In the genomic region with DNA sequence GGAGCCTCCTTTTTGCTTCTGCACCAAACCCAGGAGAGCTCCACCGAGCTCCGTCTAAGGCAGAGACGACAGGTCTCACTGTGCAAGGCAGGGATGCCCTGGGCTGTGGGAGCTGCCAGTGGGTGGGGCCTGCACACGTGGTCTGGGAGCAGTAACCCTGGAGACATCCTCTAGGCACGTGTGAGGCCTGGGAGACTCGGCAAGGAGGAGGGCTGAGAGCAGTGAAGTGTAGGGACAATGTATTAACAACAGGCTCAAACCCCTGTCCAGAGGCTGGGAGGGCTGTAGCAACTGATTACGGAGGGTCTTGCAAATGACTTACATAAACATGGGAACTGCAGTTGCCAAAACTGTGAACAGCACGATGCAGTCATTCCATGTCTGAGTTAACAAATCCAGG, we compare ENCODE assay signal across 12 cellular contexts. TPM values are rescaled to one million over a fixed set of nuclear protein-coding genes. Genes with fewer than 3 reads are reported as not detected.
DNase-seq lines count a peak whose midpoint lies in the region; ATAC-seq and TF ChIP-seq lines count a peak whose summit lies in the region.
"Had no signal": no experiment of that assay in that cellular context is flagged by ENCODE, and none has a peak within 500 bp of the region (broad histone marks: within the 10 kb centered on the region; RNA-seq: fewer than 3 reads in every experiment).

No MANE protein-coding gene starts in this region.

- 20 to 24% methylated on average over 8 of the region's 8 CpGs for WGBS in thyroid gland, 2 donors

- no peaks in the 10 kb centered on the region for H3K9me3 ChIP-seq in thyroid gland
- no peaks in the 10 kb centered on the region for H3K9me3 ChIP-seq in effector memory CD4-positive, alpha-beta T cell (ENCODE audit: control insufficient read depth, low read length)

- H3K4me1 ChIP-seq in thyroid gland = peaks cover 0 to 17% of the 10 kb centered on the region in 2 donors
- H3K4me1 ChIP-seq in effector memory CD4-positive, alpha-beta T cell (ENCODE audit: control insufficient read depth, insufficient read depth, low read length, poor library complexity, severe bottlenecking) = no peaks in the 10 kb centered on the region

- TF ChIP-seq CTCF in cardiac fibroblast (IDR thresholded peaks at IDR 0.05; ENCODE audit: low read depth, low read length) (no peak), thyroid gland (IDR thresholded peaks at IDR 0.05) (no peak)

- H3K4me3 ChIP-seq in cardiac fibroblast (replicated peaks in 1 of 2; ENCODE audit: low read depth in 2 of 2, low read length in 2 of 2) = no peak overlapping the region
- H3K4me3 ChIP-seq in thyroid gland (replicated peaks in 1 of 3) = no peak overlapping the region
- no peak overlapping the region for H3K4me3 ChIP-seq in effector memory CD4-positive, alpha-beta T cell (ENCODE audit: insufficient read depth, low read depth, low read length, poor library complexity, severe bottlenecking)

- ATAC-seq in left lobe of liver = peak; percentile 36
- no peak for ATAC-seq in HG02759 (IDR thresholded peaks at IDR 0.05; ENCODE audit: unreplicated experiment)
- ATAC-seq in HG02885 (IDR thresholded peaks at IDR 0.05; ENCODE audit: poor library complexity, unreplicated experiment) = no peak

- no peaks in the 10 kb centered on the region for H3K27me3 ChIP-seq in thyroid gland
- no peaks in the 10 kb centered on the region for H3K27me3 ChIP-seq in effector memory CD4-positive, alpha-beta T cell (replicated peaks; ENCODE audit: control insufficient read depth, insufficient read depth, low read length, poor library complexity, severe bottlenecking)

- no peaks in the 10 kb centered on the region for H3K36me3 ChIP-seq in thyroid gland
- no peaks in the 10 kb centered on the region for H3K36me3 ChIP-seq in effector memory CD4-positive, alpha-beta T cell (ENCODE audit: control insufficient read depth, insufficient read depth, low read length)

- intact Hi-C loops in thyroid gland (cut with DNase I) = loop anchor here (10.0 kb wide), 1 partner anchor 110 kb away; no protein-coding TSS in a partner anchor

- no peak overlapping the region for H3K27ac ChIP-seq in thyroid gland
- no peak overlapping the region for H3K27ac ChIP-seq in effector memory CD4-positive, alpha-beta T cell (ENCODE audit: insufficient read depth, low read length, poor library complexity, severe bottlenecking)

- peak; percentile 24 for DNase-seq in NCI-H1092 treated with DMSO at 0.1 percent for 48 hours (lab: John Stamatoyannopoulos, UW)
- DNase-seq in NCI-H1092 (lab: John Stamatoyannopoulos, UW) = no peak
- DNase-seq in cardiac fibroblast (ENCODE audit: low read depth in 2 of 2) = peak; percentile 37 to 46
- DNase-seq in left lobe of liver (ENCODE audit: low spot score) = no peak
- DNase-seq in thyroid gland = peak; percentile 32 to 36
- no peak for DNase-seq in effector memory CD4-positive, alpha-beta T cell
- DNase-seq: activated gamma-delta T cell treated with Interleukin-2 at 50 U/mL for 16 hours, NCI-H69, T1000 had no signal

- no peak for TF ChIP-seq POLR2A in thyroid gland (IDR thresholded peaks at IDR 0.05)

RNA-seq across cellular contexts. Expression of gene CYP27C1, which starts 45.1 kb away (rescaled TPM):
- total RNA-seq in left lobe of liver (0.05 TPM), thyroid gland (under 1 TPM in 1 of 4 donors, not detected in 3; 0.40 TPM)
- total RNA-seq: mononuclear cell had no signal

Comparison
In these comparisons a context has a peak if more than half of its experiments do, and no peak if none do; other contexts are left out.
1. DNase-seq: peak in NCI-H1092 treated with DMSO at 0.1 percent for 48 hours (single experiment), cardiac fibroblast (2 of 2) and thyroid gland (2 of 2); none in NCI-H1092 (single experiment), left lobe of liver (single experiment) and effector memory CD4-positive, alpha-beta T cell (0 of 3).